Comparison of ENCODE assay signal across 11 cellular contexts in the genomic region with DNA sequence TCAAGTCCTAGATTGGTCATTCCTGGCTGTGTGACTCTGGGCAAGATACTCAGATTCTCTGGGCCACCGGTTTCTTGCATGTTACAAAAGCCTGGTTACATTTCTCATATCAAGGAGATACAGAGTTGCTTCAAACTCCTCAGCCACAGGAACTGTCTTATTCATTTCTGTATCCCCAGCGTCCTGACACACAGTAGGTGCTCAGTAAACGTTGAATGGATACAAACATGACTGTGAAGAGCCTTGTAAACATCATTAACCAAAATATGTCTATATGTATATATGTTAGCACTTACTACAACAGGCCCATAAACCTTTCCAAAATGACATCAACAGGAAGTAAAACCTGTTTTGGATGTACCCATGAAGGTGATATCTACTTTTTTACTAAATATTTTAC. TPM values are rescaled to one million over a fixed set of nuclear protein-coding genes. Genes with fewer than 3 reads are reported as not detected.
DNase-seq lines count a peak whose midpoint lies in the region; ATAC-seq and TF ChIP-seq lines count a peak whose summit lies in the region.
"Had no signal": no experiment of that assay in that cellular context is flagged by ENCODE, and none has a peak within 500 bp of the region (broad histone marks: within the 10 kb centered on the region; RNA-seq: fewer than 3 reads in every experiment).

No MANE protein-coding gene starts in this region.

- BruUV-seq in Caco-2 (replicated peaks; lab: Mats Ljungman, UMichigan): TSS peak; percentile 47
- no TSS peak for BruUV-seq in PC-3 (replicated peaks; lab: Mats Ljungman, UMichigan)

- H3K4me2 ChIP-seq in PC-3 (ENCODE audit: low read length): peak overlapping the region; percentile 92

- H3K9me3 Mint-ChIP-seq in Caco-2 (ENCODE audit: unreplicated experiment) (no peaks in the 10 kb centered on the region), osteocyte (ENCODE audit: unreplicated experiment) (no peaks in the 10 kb centered on the region)

- intact Hi-C loops in Caco-2 (cut with micrococcal nuclease; ENCODE audit: unreplicated experiment) (loop anchor here (10.0 kb wide), 1 partner anchor 70 kb away; no protein-coding TSS in a partner anchor), PC-3 (cut with micrococcal nuclease) (loop anchor here (2.0 kb wide), 1 partner anchor 54 kb away; a partner anchor contains a TSS), aorta (cut with DNase I) (loop anchor here (10.0 kb wide), 3 partner anchors 120 to 240 kb away; a partner anchor contains a TSS)

- no peak overlapping the region for H3K4me3 Mint-ChIP-seq in Caco-2 (ENCODE audit: unreplicated experiment)
- peak overlapping the region; percentile 75 for H3K4me3 Mint-ChIP-seq in osteocyte (ENCODE audit: unreplicated experiment)

- peaks cover 58% of the 10 kb centered on the region for H3K79me2 ChIP-seq in PC-3 (ENCODE audit: low read length)

- WGBS in aorta, 2 donors: 76 to 85% methylated on average over 3 of the region's 3 CpGs

- H3K4me3 ChIP-seq in Caco-2 (ENCODE audit: low read depth, low read length) (no peak overlapping the region), PC-3 (ENCODE audit: low read length) (peak overlapping the region; percentile 94), duodenal mucosa (ENCODE audit: low read depth in 1 of 2, low read length in 2 of 2) (peak overlapping the region; percentile 90 to 92), aorta (ENCODE audit: low read length in 2 of 2) (no peak overlapping the region)

- H3K36me3 Mint-ChIP-seq in Caco-2 (ENCODE audit: insufficient read depth, unreplicated experiment): peaks cover 26% of the 10 kb centered on the region
- peaks cover 5% of the 10 kb centered on the region for H3K36me3 Mint-ChIP-seq in osteocyte (ENCODE audit: unreplicated experiment)

- H3K9me3 ChIP-seq in Caco-2 (no peaks in the 10 kb centered on the region), PC-3 (ENCODE audit: low read length) (no peaks in the 10 kb centered on the region), duodenal mucosa (ENCODE audit: control insufficient read depth in 1 of 2, low read length in 2 of 2) (no peaks in the 10 kb centered on the region), aorta (ENCODE audit: control insufficient read depth, low read length) (no peaks in the 10 kb centered on the region)

- no peaks in the 10 kb centered on the region for H3K27me3 ChIP-seq in Caco-2 (replicated peaks; ENCODE audit: control insufficient read depth, insufficient read depth, low read length)
- H3K27me3 ChIP-seq in PC-3 (ENCODE audit: low read length): no peaks in the 10 kb centered on the region
- H3K27me3 ChIP-seq in duodenal mucosa (ENCODE audit: control insufficient read depth in 1 of 2, insufficient read depth in 2 of 2, low read length in 2 of 2): no peaks in the 10 kb centered on the region
- H3K27me3 ChIP-seq in aorta (ENCODE audit: control insufficient read depth in 1 of 2, insufficient read depth in 2 of 2, low read length in 1 of 2): no peaks in the 10 kb centered on the region

- TF ChIP-seq CTCF in Caco-2 (IDR thresholded peaks at IDR 0.05; ENCODE audit: insufficient read depth in 1 of 2, low read depth in 1 of 2, low read length in 1 of 2, severe bottlenecking in 1 of 2, unreplicated experiment in 1 of 2): no peak
- TF ChIP-seq CTCF in PC-3 (conservative IDR thresholded peaks at IDR 0.05; ENCODE audit: low read depth, low read length): no peak
- no peak for TF ChIP-seq CTCF in osteocyte (IDR thresholded peaks at IDR 0.05)

- H3K4me1 ChIP-seq in Caco-2: peaks cover 23% of the 10 kb centered on the region
- peaks cover 71% of the 10 kb centered on the region for H3K4me1 ChIP-seq in PC-3 (ENCODE audit: insufficient read depth, low read length)
- peaks cover 37% of the 10 kb centered on the region in 2 donors for H3K4me1 ChIP-seq in duodenal mucosa (ENCODE audit: control insufficient read depth in 1 of 2, insufficient read depth in 2 of 2, low read length in 2 of 2)
- no peaks in the 10 kb centered on the region for H3K4me1 ChIP-seq in aorta (ENCODE audit: control insufficient read depth in 1 of 2, insufficient read depth in 2 of 2, low read length in 2 of 2)

- no peak overlapping the region for H2AFZ ChIP-seq in PC-3 (ENCODE audit: low read length)

- no peaks in the 10 kb centered on the region for H3K9me2 ChIP-seq in PC-3 (replicated peaks; ENCODE audit: low read length)

- H3K36me3 ChIP-seq in Caco-2 (ENCODE audit: control insufficient read depth, insufficient read depth, low read length) (no peaks in the 10 kb centered on the region), PC-3 (ENCODE audit: low read depth, low read length) (peaks cover 4% of the 10 kb centered on the region; the same call in 1 of the 2 replicates), duodenal mucosa (ENCODE audit: control insufficient read depth in 1 of 2, insufficient read depth in 2 of 2, low read length in 2 of 2) (peaks cover 11 to 14% of the 10 kb centered on the region in 2 donors), aorta (ENCODE audit: control insufficient read depth in 1 of 2, insufficient read depth in 2 of 2, low read length in 1 of 2) (no peaks in the 10 kb centered on the region)

- DNase-seq in Caco-2 (no peak), PC-3 (peak; percentile 19), osteocyte (ENCODE audit: extremely low spot score, unreplicated experiment) (no peak), aorta (no peak), occipital lobe (lab: John Stamatoyannopoulos, UW) (no peak)
- DNase-seq in stimulated activated CD4-positive, alpha-beta T cell treated with anti-CD3 and anti-CD28 coated beads, Interleukin-15, amount 100 ng/mL, for 24 hours: no peak
- DNase-seq: activated CD8-positive, alpha-beta memory T cell treated with anti-CD3 and anti-CD28 coated beads, Interleukin-2, amount 50 U/mL, for 48 hours; RPMI8226 had no signal

- H3K9ac ChIP-seq in PC-3 (ENCODE audit: low read length) (peak overlapping the region; percentile 3; the same call in 1 of the 2 replicates), duodenal mucosa (ENCODE audit: low read depth in 1 of 2, low read length in 2 of 2) (peak overlapping the region; percentile 83 to 91)

- H4K20me1 ChIP-seq in PC-3 (ENCODE audit: low read length): peaks cover 16% of the 10 kb centered on the region; the same call in 1 of the 2 replicates

- H3K27me3 Mint-ChIP-seq in Caco-2 (ENCODE audit: insufficient read depth, unreplicated experiment) (no peaks in the 10 kb centered on the region), osteocyte (ENCODE audit: unreplicated experiment) (no peaks in the 10 kb centered on the region)

- CTCF ChIA-PET in Caco-2 (lab: Charles Lee) (no interaction called here), PC-3 (lab: Charles Lee) (interaction anchor here (1.4 kb wide), 1 partner anchor 33 kb away, joined by 5 read pairs; no protein-coding TSS in a partner anchor)

- H3K27ac Mint-ChIP-seq in Caco-2 (ENCODE audit: unreplicated experiment) (peak overlapping the region; percentile 85), osteocyte (ENCODE audit: unreplicated experiment) (peak overlapping the region; percentile 82)

- H3K4me1 Mint-ChIP-seq in Caco-2 (ENCODE audit: low read depth, unreplicated experiment) (peaks cover 24% of the 10 kb centered on the region), osteocyte (ENCODE audit: unreplicated experiment) (peaks cover 54% of the 10 kb centered on the region)

- ATAC-seq in PC-3: no peak
- ATAC-seq in aorta (ENCODE audit: low FRiP score): no peak
- ATAC-seq in GM19452 (IDR thresholded peaks at IDR 0.05; ENCODE audit: unreplicated experiment): no peak
- ATAC-seq: esophagus mucosa had no signal

- H3K27ac ChIP-seq in PC-3 (ENCODE audit: low read length): 0 out of 2 replicates have a peak overlapping the region, but pooled peaks have one; percentile 8
- no peak overlapping the region for H3K27ac ChIP-seq in duodenal mucosa (ENCODE audit: low read depth, low read length)
- H3K27ac ChIP-seq in aorta (ENCODE audit: low read depth in 1 of 2, low read length in 2 of 2): no peak overlapping the region

- no peaks in the 10 kb centered on the region for H3F3A ChIP-seq in PC-3 (ENCODE audit: low read length, unreplicated experiment)

- POLR2A ChIA-PET in Caco-2 (lab: Charles Lee) (no interaction called here), PC-3 (lab: Charles Lee; ENCODE audit: unreplicated experiment) (no interaction called here)

RNA-seq across cellular contexts. Expression of a gene that starts 1.6 kb away (rescaled TPM):
- total RNA-seq in Caco-2 (2022) (78.9 and 80.0 TPM in 2 replicates), PC-3 (2014; rRNA removed) (354 and 460 TPM in 2 replicates), osteocyte (89.0 and 95.1 TPM in 2 replicates), aorta (100 to 1,000 TPM in 1 of 2 donors, 10 to 100 TPM in 1; 86.7 to 124 TPM), occipital lobe (42.0 TPM)
- 100 to 1,000 TPM; 143 to 160 TPM for polyA plus RNA-seq in aorta

RNA-seq across cellular contexts. Expression of a gene that starts 26.2 kb away (rescaled TPM):
- total RNA-seq in Caco-2 (2022): 110 and 118 TPM in 2 replicates
- total RNA-seq in PC-3 (2014; rRNA removed): 164 and 174 TPM in 2 replicates
- total RNA-seq in osteocyte: 79.3 and 83.8 TPM in 2 replicates
- total RNA-seq in aorta: 10 to 100 TPM; 46.8 to 60.9 TPM
- 10 to 100 TPM; 69.2 to 75.5 TPM for polyA plus RNA-seq in aorta
- 26.4 TPM for total RNA-seq in occipital lobe

RNA-seq across cellular contexts. Expression of a gene that starts 26.3 kb away (rescaled TPM):
- total RNA-seq in Caco-2 (2022): 48.0 and 56.4 TPM in 2 replicates
- 92.6 and 103 TPM in 2 replicates for total RNA-seq in PC-3 (2014; rRNA removed)
- 15.5 and 19.8 TPM in 2 replicates for total RNA-seq in osteocyte
- total RNA-seq in aorta: 10 to 100 TPM in 1 of 2 donors, 1 to 10 TPM in 1; 9.7 to 19.2 TPM
- 10 to 100 TPM; 12.3 to 15.0 TPM for polyA plus RNA-seq in aorta
- 5.0 TPM for total RNA-seq in occipital lobe

RNA-seq across cellular contexts. Expression of a gene that starts 33.5 kb away (rescaled TPM):
- total RNA-seq in Caco-2 (2022): 55.5 and 57.9 TPM in 2 replicates
- total RNA-seq in PC-3 (2014; rRNA removed): 51.4 TPM in 2 replicates
- 46.9 and 47.6 TPM in 2 replicates for total RNA-seq in osteocyte
- 10 to 100 TPM; 27.5 to 31.4 TPM for total RNA-seq in aorta
- 10 to 100 TPM in 1 of 2 donors, 1 to 10 TPM in 1; 5.0 to 10.3 TPM for polyA plus RNA-seq in aorta
- total RNA-seq in occipital lobe: 32.6 TPM

RNA-seq across cellular contexts. Expression of a gene that starts 49.4 kb away (rescaled TPM):
- total RNA-seq in Caco-2 (2022) (2.1 and 2.3 TPM in 2 replicates), PC-3 (2014; rRNA removed) (0.15 and 2.6 TPM in 2 replicates), osteocyte (25.9 and 32.8 TPM in 2 replicates), aorta (10 to 100 TPM; 13.3 to 32.4 TPM), occipital lobe (50.5 TPM)
- 1 to 10 TPM; 1.1 to 8.3 TPM for polyA plus RNA-seq in aorta

Comparison
In these comparisons a context has a peak if more than half of its experiments do, and no peak if none do; other contexts are left out.
1. H3K4me3 ChIP-seq: peak in PC-3 (single experiment) and duodenal mucosa (2 of 2); none in Caco-2 (single experiment) and aorta (0 of 2).